Comparison of ENCODE assay signal across 1 cellular context in genomic region chr2:64654063-64654811, GRCh38.
TF ChIP-seq lines count a peak whose summit lies in the region.

No MANE protein-coding gene starts in this region.

TF ChIP-seq in GM23338, 12 proteins besides CTCF, POLR2A, EP300 and RAD21 (continued from another document):
- no peak for TF ChIP-seq ZNF462 (CRISPR knock-in tag; IDR thresholded peaks at IDR 0.05)
- TF ChIP-seq CREB1 (CRISPR knock-in tag; IDR thresholded peaks at IDR 0.05; ENCODE audit: low read depth), result 0 out of 2 replicates have a peak, but pooled peaks have one; percentile 18
